8 cellular contexts compared by ENCODE assay signal in the genomic region with DNA sequence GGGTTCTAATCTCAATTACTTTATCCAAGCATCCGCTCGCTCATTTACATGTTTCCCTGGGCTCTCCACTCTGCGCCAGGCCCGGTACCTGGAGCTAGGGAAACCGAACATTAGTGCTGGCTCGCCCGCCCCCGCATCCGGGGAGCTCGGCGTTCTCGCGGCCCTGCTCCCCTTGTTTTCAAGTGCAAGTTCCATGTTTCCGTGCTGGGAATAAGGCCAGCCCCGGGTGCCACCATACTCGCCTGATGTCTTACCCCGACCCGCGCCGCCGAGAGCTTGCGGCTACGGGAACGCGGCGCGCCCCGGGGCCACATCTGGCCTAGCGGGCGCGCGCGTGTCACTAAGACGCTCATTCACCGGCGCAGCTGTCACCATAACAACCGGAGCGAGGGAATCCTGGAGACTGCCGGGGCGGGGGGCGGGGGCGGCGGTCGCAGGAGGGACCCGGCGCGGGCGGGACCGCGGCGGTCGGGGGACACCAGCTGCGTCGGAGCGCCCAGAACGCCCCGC. TPM values are rescaled to one million over a fixed set of nuclear protein-coding genes. Genes with fewer than 3 reads are reported as not detected.
DNase-seq lines count a peak whose midpoint lies in the region; TF ChIP-seq lines count a peak whose summit lies in the region.

A gene with protein sequence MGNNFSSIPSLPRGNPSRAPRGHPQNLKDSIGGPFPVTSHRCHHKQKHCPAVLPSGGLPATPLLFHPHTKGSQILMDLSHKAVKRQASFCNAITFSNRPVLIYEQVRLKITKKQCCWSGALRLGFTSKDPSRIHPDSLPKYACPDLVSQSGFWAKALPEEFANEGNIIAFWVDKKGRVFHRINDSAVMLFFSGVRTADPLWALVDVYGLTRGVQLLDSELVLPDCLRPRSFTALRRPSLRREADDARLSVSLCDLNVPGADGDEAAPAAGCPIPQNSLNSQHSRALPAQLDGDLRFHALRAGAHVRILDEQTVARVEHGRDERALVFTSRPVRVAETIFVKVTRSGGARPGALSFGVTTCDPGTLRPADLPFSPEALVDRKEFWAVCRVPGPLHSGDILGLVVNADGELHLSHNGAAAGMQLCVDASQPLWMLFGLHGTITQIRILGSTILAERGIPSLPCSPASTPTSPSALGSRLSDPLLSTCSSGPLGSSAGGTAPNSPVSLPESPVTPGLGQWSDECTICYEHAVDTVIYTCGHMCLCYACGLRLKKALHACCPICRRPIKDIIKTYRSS (plus strand): TSS at position 344 of the 510 bp plus-strand sequence. CDS start 683 bp downstream, outside the sequence.

- DNase-seq in NCI-H2171 (lab: John Stamatoyannopoulos, UW): peak; percentile 5
- peak; percentile 88 for DNase-seq in left kidney (ENCODE audit: low read depth, low spot score)
- DNase-seq in stimulated activated CD4-positive, alpha-beta T cell treated with anti-CD3 and anti-CD28 coated beads, Interleukin-4, amount 100 ng/mL, for 1 hour: peak; percentile 29
- DNase-seq in glomerular visceral epithelial cell (ENCODE audit: extremely low spot score): no peak
- no peak for DNase-seq in ureter (ENCODE audit: low spot score)
- no peak for DNase-seq in DMS153 treated with DMSO at 0.1 percent for 48 hours (lab: John Stamatoyannopoulos, UW; ENCODE audit: unreplicated experiment)

- H3K27ac Mint-ChIP-seq in brain: peak within 1 kb of the TSS; percentile 69 to 90 (median 77)

- H3K9ac ChIP-seq in ES-I3 (ENCODE audit: low read depth, low read length): peak within 1 kb of the TSS; percentile 72; the same call in 1 of the 2 replicates

- peaks cover 0 to 4% (median 2%) of the 10 kb centered on the region in 5 experiments for H3K9me3 Mint-ChIP-seq in brain

- H3K4me1 ChIP-seq in ES-I3 (ENCODE audit: insufficient read depth, low read length): peaks cover 19% of the 10 kb centered on the region

- TF ChIP-seq CTCF in brain (conservative IDR thresholded peaks at IDR 0.05): no peak

- H3K27me3 Mint-ChIP-seq in brain: peaks cover 58% of the 10 kb centered on the region

- no peaks in the 10 kb centered on the region for H3K9me3 ChIP-seq in ES-I3 (ENCODE audit: control insufficient read depth, insufficient read depth, low read length)

- H3K4me3 Mint-ChIP-seq in brain: peak within 1 kb of the TSS; percentile 86 to 92 (median 90)

- H3K36me3 Mint-ChIP-seq in brain: no peaks in the 10 kb centered on the region

- peaks cover 54% of the 10 kb centered on the region for H3K4me1 Mint-ChIP-seq in brain

- H3K36me3 ChIP-seq in ES-I3 (ENCODE audit: insufficient read depth, low read length): no peaks in the 10 kb centered on the region

RNA-seq across cellular contexts. Expression of the gene that starts here (rescaled TPM):
- polyA plus RNA-seq in brain (ENCODE audit: insufficient read depth, low read depth, low replicate concordance): 71.6 TPM
- 1.2 TPM for total RNA-seq in ureter

Comparison
In these comparisons a context has a peak if more than half of its experiments do, and no peak if none do; other contexts are left out.
1. DNase-seq: peak in NCI-H2171 (single experiment), left kidney (single experiment) and stimulated activated CD4-positive, alpha-beta T cell treated with anti-CD3 and anti-CD28 coated beads, Interleukin-4, amount 100 ng/mL, for 1 hour (single experiment); none in glomerular visceral epithelial cell (single experiment), ureter (single experiment) and DMS153 treated with DMSO at 0.1 percent for 48 hours (single experiment).